18 cellular contexts compared by ENCODE assay signal in the genomic region with DNA sequence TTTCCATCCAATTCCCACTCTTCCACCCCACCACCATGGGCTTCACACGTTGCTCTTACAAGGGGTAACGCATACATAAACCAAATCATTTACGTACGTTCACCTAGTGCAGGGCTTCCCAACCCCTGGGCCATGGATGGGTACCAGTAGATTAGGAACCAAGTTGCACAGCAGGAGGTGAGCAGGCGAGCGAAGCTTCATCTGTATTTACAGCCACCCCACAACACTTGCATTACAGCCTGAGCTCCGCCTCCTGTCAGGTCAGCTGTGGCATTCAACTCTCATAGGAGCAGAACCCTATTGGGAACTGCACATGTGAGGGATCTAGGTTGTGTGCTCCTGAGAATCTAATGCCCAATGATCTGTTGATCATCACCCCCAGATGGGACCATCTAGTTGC.
DNase-seq lines count a peak whose midpoint lies in the region; ATAC-seq and TF ChIP-seq lines count a peak whose summit lies in the region.
"Had no signal": no experiment of that assay in that cellular context is flagged by ENCODE, and none has a peak within 500 bp of the region (broad histone marks: within the 10 kb centered on the region; RNA-seq: fewer than 3 reads in every experiment).

No MANE protein-coding gene starts in this region.

- H3K4me1 ChIP-seq in endodermal cell (ENCODE audit: control insufficient read depth, insufficient read depth, low read length) = peaks cover 6% of the 10 kb centered on the region
- peaks cover 3 to 49% (median 22%) of the 10 kb centered on the region in 5 donors for H3K4me1 ChIP-seq in subcutaneous abdominal adipose tissue (ENCODE audit: control insufficient read depth in 5 of 5, insufficient read depth in 5 of 5, low read length in 5 of 5)
- H3K4me1 ChIP-seq: body of pancreas had no signal

- H3K36me3 ChIP-seq in endodermal cell (ENCODE audit: control insufficient read depth, insufficient read depth, low read length) (peaks cover 68% of the 10 kb centered on the region), subcutaneous abdominal adipose tissue (ENCODE audit: control insufficient read depth in 5 of 5, insufficient read depth in 5 of 5, low read length in 5 of 5) (peaks cover 12 to 35% (median 25%) of the 10 kb centered on the region in 5 donors)
- H3K36me3 ChIP-seq: MG63 had no signal

- no peaks in the 10 kb centered on the region for H3K27me3 Mint-ChIP-seq in activated naive CD4-positive, alpha-beta T cell treated with anti-CD3 and anti-CD28 coated beads, Interleukin-2, amount 50 U/mL, for 24 hours
- H3K27me3 Mint-ChIP-seq in T-cell = no peaks in the 10 kb centered on the region
- no peaks in the 10 kb centered on the region for H3K27me3 Mint-ChIP-seq in endodermal cell (ENCODE audit: insufficient read depth)

- H3K9ac ChIP-seq in endodermal cell (ENCODE audit: extremely low read depth, low read length, poor library complexity, severe bottlenecking) (no peak overlapping the region), subcutaneous abdominal adipose tissue (ENCODE audit: low read length in 5 of 5) (no peak overlapping the region)
- H3K9ac ChIP-seq: GM23248 had no signal

- H3K27ac Mint-ChIP-seq in activated naive CD4-positive, alpha-beta T cell treated with anti-CD3 and anti-CD28 coated beads, Interleukin-2, amount 50 U/mL, for 24 hours = peak overlapping the region; percentile 76
- H3K27ac Mint-ChIP-seq in T-cell (peak overlapping the region; percentile 62 to 88), endodermal cell (no peak overlapping the region)

- peak overlapping the region; percentile 59 for H3K4me3 Mint-ChIP-seq in activated naive CD4-positive, alpha-beta T cell treated with anti-CD3 and anti-CD28 coated beads, Interleukin-2, amount 50 U/mL, for 24 hours
- H3K4me3 Mint-ChIP-seq in T-cell (peak overlapping the region; percentile 29 to 71 (median 62)), endodermal cell (no peak overlapping the region)

- TF ChIP-seq CTCF in endodermal cell (conservative IDR thresholded peaks at IDR 0.05) = no peak

- H3K4me3 ChIP-seq in endodermal cell (ENCODE audit: low read length) (no peak overlapping the region), subcutaneous abdominal adipose tissue (ENCODE audit: low read depth in 1 of 5, low read length in 5 of 5) (no peak overlapping the region)
- H3K4me3 ChIP-seq: body of pancreas, GM23248, MG63, transverse colon had no signal

- no peak for DNase-seq in activated naive CD4-positive, alpha-beta T cell (lab: John Stamatoyannopoulos, UW)
- no peak for DNase-seq in T-cell
- peak; percentile 47 for DNase-seq in endodermal cell
- DNase-seq in dermis blood vessel endothelial cell = no peak
- no peak for DNase-seq in NCI-H2171 (lab: John Stamatoyannopoulos, UW)
- DNase-seq: body of pancreas, DMS153, GM23248, hippocampal formation, left colon, MG63, NCI-H2029 treated with DMSO at 0.1 percent for 48 hours, retina, transverse colon had no signal

- H3K4me1 Mint-ChIP-seq in activated naive CD4-positive, alpha-beta T cell treated with anti-CD3 and anti-CD28 coated beads, Interleukin-2, amount 50 U/mL, for 24 hours = peaks cover 61% of the 10 kb centered on the region
- H3K4me1 Mint-ChIP-seq in T-cell = peaks cover 66 to 80% (median 68%) of the 10 kb centered on the region in 3 donors
- peaks cover 28% of the 10 kb centered on the region for H3K4me1 Mint-ChIP-seq in endodermal cell

- no peaks in the 10 kb centered on the region for H3K9me3 ChIP-seq in endodermal cell (ENCODE audit: control insufficient read depth, low read length)
- H3K9me3 ChIP-seq in subcutaneous abdominal adipose tissue (ENCODE audit: control insufficient read depth in 5 of 5, low read length in 5 of 5) = no peaks in the 10 kb centered on the region
- H3K9me3 ChIP-seq: body of pancreas, MG63, transverse colon had no signal

- ATAC-seq in T-cell (replicated peaks in 1 of 4) (no peak), GM18517 (IDR thresholded peaks at IDR 0.05; ENCODE audit: unreplicated experiment) (no peak)
- ATAC-seq: body of pancreas had no signal

- CTCF ChIA-PET in T-cell (lab: Charles Lee) = interaction anchor here (0.6 to 3.1 kb wide), 12 partner anchors 11 to 339 kb away, joined by 3 to 29 read pairs (median 4); no protein-coding TSS in a partner anchor

- no peak overlapping the region for H3K27ac ChIP-seq in endodermal cell (ENCODE audit: low read depth, low read length)
- peak overlapping the region; percentile 43 for H3K27ac ChIP-seq in subcutaneous abdominal adipose tissue (ENCODE audit: low read depth, low read length)
- H3K27ac ChIP-seq: body of pancreas, GM23248, RWPE1 had no signal

- POLR2A ChIA-PET in T-cell (lab: Charles Lee) = interaction anchor here in 1 of 2 donors (0.6 to 1.2 kb wide), 4 partner anchors 29 to 81 kb away, joined by 3 to 7 read pairs (median 4); no protein-coding TSS in a partner anchor

- no peaks in the 10 kb centered on the region for H3K27me3 ChIP-seq in endodermal cell (ENCODE audit: control insufficient read depth, insufficient read depth, low read length, poor library complexity, severe bottlenecking)
- H3K27me3 ChIP-seq in subcutaneous abdominal adipose tissue (ENCODE audit: control insufficient read depth in 5 of 5, insufficient read depth in 4 of 5, low read length in 5 of 5) = no peaks in the 10 kb centered on the region
- H3K27me3 ChIP-seq: body of pancreas, MG63, transverse colon had no signal

- peaks cover 33% of the 10 kb centered on the region for H3K36me3 Mint-ChIP-seq in activated naive CD4-positive, alpha-beta T cell treated with anti-CD3 and anti-CD28 coated beads, Interleukin-2, amount 50 U/mL, for 24 hours
- H3K36me3 Mint-ChIP-seq in T-cell (peaks cover 57% of the 10 kb centered on the region), endodermal cell (ENCODE audit: low read depth) (peaks cover 51% of the 10 kb centered on the region)

- WGBS in endodermal cell (ENCODE audit: insufficient coverage in 1 of 2, insufficient read length in 1 of 2), 2 experiments = 95 to 100% methylated on average over 3 to 7 of the region's 7 CpGs

- H3K9me3 Mint-ChIP-seq in activated naive CD4-positive, alpha-beta T cell treated with anti-CD3 and anti-CD28 coated beads, Interleukin-2, amount 50 U/mL, for 24 hours = no peaks in the 10 kb centered on the region
- H3K9me3 Mint-ChIP-seq in T-cell (no peaks in the 10 kb centered on the region), endodermal cell (no peaks in the 10 kb centered on the region)
